22 cellular contexts compared by ENCODE assay signal in genomic region chr12:44703311-44703910, GRCh38.
"Had no signal": no experiment of that assay in that cellular context is flagged by ENCODE, and none has a peak within 500 bp of the region (broad histone marks: within the 10 kb centered on the region; RNA-seq: fewer than 3 reads in every experiment).

No MANE protein-coding gene starts in this region.

- H3K27me3 ChIP-seq: SJSA1 had no signal

- H3K4me3 ChIP-seq: K562, SJSA1 had no signal

- H3K9me3 ChIP-seq: SJSA1 had no signal

- H3K9ac ChIP-seq: KMS-11 had no signal

- H3K4me1 ChIP-seq: SJSA1 had no signal

- H3K27ac ChIP-seq: HL-60, KMS-11, SJSA1 had no signal

- H3K4me2 ChIP-seq: KMS-11 had no signal

- DNase-seq: Kasumi-1, MM.1S, MV-4-11, NCI-H1048, NCI-H1105, NCI-H1417, NCI-H1436 treated with DMSO at 0.1 percent for 48 hours, NCI-H1694 treated with DMSO at 0.1 percent for 48 hours, NCI-H1930, NCI-H2081, NCI-H2107, NCI-H2227 treated with DMSO at 0.1 percent for 48 hours, NCI-H526, Right ventricle myocardium superior, RPMI8226, SIG-M5, SW 1271, T-cell had no signal

- H3K36me3 ChIP-seq: SJSA1 had no signal
